ENCODE assay signal across 12 cellular contexts in genomic region chr6:64266351-64266821, GRCh38.
DNase-seq lines count a peak whose midpoint lies in the region; ATAC-seq and TF ChIP-seq lines count a peak whose summit lies in the region.
"Had no signal": no experiment of that assay in that cellular context is flagged by ENCODE, and none has a peak within 500 bp of the region (broad histone marks: within the 10 kb centered on the region; RNA-seq: fewer than 3 reads in every experiment).

No MANE protein-coding gene starts in this region.

- H3K36me3 ChIP-seq in SJCRH30, result no peaks in the 10 kb centered on the region

- H3K4me3 ChIP-seq in fibroblast of mammary gland (ENCODE audit: control insufficient read depth, low read depth, low read length) (no peak overlapping the region), SJCRH30 (no peak overlapping the region)
- H3K4me3 ChIP-seq: skin epidermis had no signal

- H3K27me3 ChIP-seq in SJCRH30, result no peaks in the 10 kb centered on the region

- H3K9me3 ChIP-seq in SJCRH30 (replicated peaks), result no peaks in the 10 kb centered on the region

- ATAC-seq in GM18867 (IDR thresholded peaks at IDR 0.05; ENCODE audit: unreplicated experiment) (peak; percentile 82), GM21717 (IDR thresholded peaks at IDR 0.05; ENCODE audit: unreplicated experiment) (peak; percentile 86), HG03139 (IDR thresholded peaks at IDR 0.05; ENCODE audit: unreplicated experiment) (peak; percentile 86)
- ATAC-seq: activated naive CD4-positive, alpha-beta T cell treated with anti-CD3 and anti-CD28 coated beads, Interleukin-2, amount 50 U/mL, for 72 hours had no signal

- TF ChIP-seq CTCF in fibroblast of mammary gland (conservative IDR thresholded peaks at IDR 0.05; ENCODE audit: control insufficient read depth, insufficient read depth, low read depth, low read length), result no peak

- H3K4me1 ChIP-seq in SJCRH30, result no peaks in the 10 kb centered on the region

- H3K27ac ChIP-seq in SJCRH30, result no peak overlapping the region
- H3K27ac ChIP-seq: skin epidermis had no signal

- DNase-seq in fibroblast of mammary gland (ENCODE audit: low read depth) (peak; percentile 6), SJCRH30 (no peak), activated gamma-delta T cell treated with Interleukin-2 at 50 U/mL for 16 hours (no peak), DMS153 (lab: John Stamatoyannopoulos, UW) (no peak), HK-2 (ENCODE audit: unreplicated experiment) (no peak)
- DNase-seq: activated CD4-positive, CD25-positive, alpha-beta regulatory T cell; dermis blood vessel endothelial cell had no signal
